13 cellular contexts compared by ENCODE assay signal in the genomic region with DNA sequence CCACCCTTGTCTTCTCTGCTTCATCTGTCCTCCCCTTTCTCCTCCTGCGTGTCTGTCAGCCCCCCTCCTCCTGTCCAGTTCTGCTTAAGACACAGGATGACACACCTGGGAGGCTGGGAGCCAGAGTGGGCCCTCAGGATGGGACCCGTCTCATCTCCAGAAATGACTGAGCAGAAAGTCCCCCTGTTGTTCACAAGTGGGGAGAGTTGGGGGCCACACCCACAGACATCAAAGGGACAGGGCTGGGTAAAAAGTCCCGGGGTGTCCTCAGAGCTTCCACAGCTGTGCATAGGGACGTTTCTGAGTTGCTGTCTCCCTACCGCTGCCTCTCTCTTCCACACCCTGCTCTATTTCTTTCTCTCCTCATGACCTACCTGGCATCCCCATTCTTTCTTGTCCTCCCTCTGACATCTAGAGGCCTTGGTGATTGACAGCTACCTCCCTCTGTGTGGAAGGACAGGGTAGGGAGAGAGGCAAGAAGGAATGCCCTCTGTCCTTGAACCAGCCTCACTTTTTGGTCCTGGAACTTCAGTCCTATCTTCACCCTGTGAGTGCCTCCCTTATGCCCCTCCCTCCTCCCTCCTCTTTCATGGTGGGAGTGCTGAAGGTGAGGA. TPM values are rescaled to one million over a fixed set of nuclear protein-coding genes. Genes with fewer than 3 reads are reported as not detected.
DNase-seq lines count a peak whose midpoint lies in the region; ATAC-seq, FAIRE-seq and TF ChIP-seq lines count a peak whose summit lies in the region.
"Had no signal": no experiment of that assay in that cellular context is flagged by ENCODE, and none has a peak within 500 bp of the region (broad histone marks: within the 10 kb centered on the region; RNA-seq: fewer than 3 reads in every experiment).

No MANE protein-coding gene starts in this region.

- BruUV-seq in GM12878 (replicated peaks; lab: Mats Ljungman, UMichigan) = no TSS peak

- H3K9ac ChIP-seq in GM12878 (ENCODE audit: control insufficient read depth, insufficient read depth, low read length) = peak overlapping the region; percentile 30; the same call in 1 of the 2 replicates

- no peak for TF ChIP-seq POLR2A in GM12878 (IDR thresholded peaks at IDR 0.05; ENCODE audit: low read depth, low read length)

- no peaks in the 10 kb centered on the region for H3K27me3 ChIP-seq in CD4-positive, CD25-positive, alpha-beta regulatory T cell (ENCODE audit: control insufficient read depth, insufficient read depth, low read length)
- H3K27me3 ChIP-seq in GM12878 (replicated peaks in 1 of 2; ENCODE audit: control insufficient read depth in 2 of 2, insufficient read depth in 2 of 2, low read length in 1 of 2) (no peaks in the 10 kb centered on the region; a peak in 1 of 4 replicates), BE2C (no peaks in the 10 kb centered on the region)

- no peaks in the 10 kb centered on the region for H3K9me3 Mint-ChIP-seq in CD4-positive, CD25-positive, alpha-beta regulatory T cell

- H3K4me2 ChIP-seq in GM12878 (ENCODE audit: control insufficient read depth, insufficient read depth) = peak overlapping the region; percentile 90

- ATAC-seq in CD4-positive, CD25-positive, alpha-beta regulatory T cell (ENCODE audit: low read depth in 2 of 2) = peak; percentile 33 to 50
- peak; percentile 64 for ATAC-seq in GM19025 (IDR thresholded peaks at IDR 0.05; ENCODE audit: low read depth, unreplicated experiment)
- peak; percentile 57 for ATAC-seq in HG03432 (IDR thresholded peaks at IDR 0.05; ENCODE audit: unreplicated experiment)
- ATAC-seq in GM12878 = peak; percentile 87
- ATAC-seq: left lung had no signal

- intact Hi-C loops in GM12878 (cut with micrococcal nuclease; ENCODE audit: unreplicated experiment) = loop anchor here (5.0 kb wide), 1 partner anchor 39 kb away; no protein-coding TSS in a partner anchor

- TF ChIP-seq CTCF in GM12878 (IDR thresholded peaks at IDR 0.05 in 2 of 3, conservative IDR thresholded peaks at IDR 0.05 in 1 of 3; ENCODE audit: control insufficient read depth in 2 of 3, extremely low read depth in 1 of 3, insufficient read depth in 1 of 3, low read depth in 3 of 3, low read length in 3 of 3) (0 out of 6 replicates have a peak, but pooled peaks of 1 of the 3 experiments have one; percentile 5), BE2C (IDR thresholded peaks at IDR 0.05; ENCODE audit: low read depth, low read length) (no peak)

- H3K36me3 Mint-ChIP-seq in CD4-positive, CD25-positive, alpha-beta regulatory T cell = no peaks in the 10 kb centered on the region

- FAIRE-seq in GM12878 (lab: Jason Lieb, UNC) = peak; percentile 71
- FAIRE-seq: endometrium had no signal

- H3K9me3 ChIP-seq in CD4-positive, CD25-positive, alpha-beta regulatory T cell (ENCODE audit: control insufficient read depth in 2 of 2, low read length in 2 of 2) = no peaks in the 10 kb centered on the region
- no peaks in the 10 kb centered on the region for H3K9me3 ChIP-seq in GM12878 (replicated peaks; ENCODE audit: control insufficient read depth, insufficient read depth, low read length)
- no peaks in the 10 kb centered on the region for H3K9me3 ChIP-seq in BE2C
- H3K9me3 ChIP-seq: left lung had no signal

- 4% methylated on average over 5 of the region's 5 CpGs for WGBS in GM12878 (ENCODE audit: insufficient coverage, insufficient replicate concordance, low lambda C conversion rate, missing lambda C conversion rate)

- SMC1A ChIA-PET in GM12878 (lab: Charles Lee; ENCODE audit: uncharacterized antibody, unreplicated experiment) = interaction anchor here (0.6 to 6.8 kb wide), 10 partner anchors 19 to 226 kb away, joined by 3 to 123 read pairs (median 6); a partner anchor contains a TSS

- RAD21 ChIA-PET in GM12878 (lab: Charles Lee; ENCODE audit: unreplicated experiment) = interaction anchor here (1.0 to 6.1 kb wide), 7 partner anchors 19 to 109 kb away, joined by 3 to 113 read pairs (median 10); a partner anchor contains a TSS

- H3K4me1 Mint-ChIP-seq in CD4-positive, CD25-positive, alpha-beta regulatory T cell = peaks cover 7 to 42% (median 15%) of the 10 kb centered on the region in 4 donors

- CTCF ChIA-PET in GM12878 (lab: Yijun Ruan, JAX) = interaction anchor here (0.6 to 6.9 kb wide), 14 partner anchors 10 to 771 kb away, joined by 3 to 248 read pairs (median 22); a partner anchor contains a TSS

- H3K27ac Mint-ChIP-seq in CD4-positive, CD25-positive, alpha-beta regulatory T cell = peak overlapping the region in 2 of 3 donors; percentile 86 to 90

- peak in 1 of 2 experiments; percentile 21; a peak in 2 of 4 replicates for TF ChIP-seq EP300 in GM12878 (IDR thresholded peaks at IDR 0.05; ENCODE audit: borderline replicate concordance in 1 of 2, control insufficient read depth in 1 of 2, low read depth in 2 of 2, low read length in 2 of 2)

- no peak for TF ChIP-seq RAD21 in GM12878 (IDR thresholded peaks at IDR 0.05; ENCODE audit: insufficient read depth, low read depth, low read length)

- peak overlapping the region; percentile 65 for H3K27ac ChIP-seq in CD4-positive, CD25-positive, alpha-beta regulatory T cell (ENCODE audit: insufficient read depth, low read length, poor library complexity, severe bottlenecking)
- H3K27ac ChIP-seq in GM12878 (ENCODE audit: control insufficient read depth, insufficient read depth) = peak overlapping the region; percentile 35
- H3K27ac ChIP-seq: brain microvascular endothelial cell, left lung had no signal

- H4K20me1 ChIP-seq in GM12878 (ENCODE audit: control insufficient read depth, insufficient read depth) = 0 out of 2 replicates have a peak, but pooled peaks cover 2% of the 10 kb centered on the region

- peaks cover 22% of the 10 kb centered on the region for H3K4me1 ChIP-seq in CD4-positive, CD25-positive, alpha-beta regulatory T cell (ENCODE audit: control insufficient read depth, insufficient read depth, low read length, poor library complexity, severe bottlenecking)
- H3K4me1 ChIP-seq in GM12878 (ENCODE audit: control insufficient read depth, insufficient read depth, low read length) (peaks cover 24% of the 10 kb centered on the region), BE2C (peaks cover 10% of the 10 kb centered on the region)
- H3K4me1 ChIP-seq: left lung had no signal

- no peaks in the 10 kb centered on the region for H3K27me3 Mint-ChIP-seq in CD4-positive, CD25-positive, alpha-beta regulatory T cell

- DNase-seq in CD4-positive, CD25-positive, alpha-beta regulatory T cell = peak in 2 of 3 donors; percentile 36 to 76
- DNase-seq in GM12878 (ENCODE audit: low read depth, low spot score) = peak; percentile 55
- DNase-seq in HuH-7 (ENCODE audit: low spot score) = no peak
- DNase-seq in COLO829 (ENCODE audit: low spot score) = no peak
- no peak for DNase-seq in BE2C
- no peak for DNase-seq in G401 (ENCODE audit: low spot score)
- DNase-seq: brain microvascular endothelial cell, DND-41, left lung had no signal

- in situ Hi-C loops in GM12878 (cut with MboI) = no loop called here
- in situ Hi-C loops in G401 (cut with HindIII; ENCODE audit: low sequenced_read_pairs) = no loop called here

- H3K4me3 ChIP-seq in CD4-positive, CD25-positive, alpha-beta regulatory T cell (ENCODE audit: low read depth, low read length) = no peak overlapping the region
- H3K4me3 ChIP-seq in GM12878 (no peak overlapping the region), BE2C (ENCODE audit: low read depth, low read length) (no peak overlapping the region)
- H3K4me3 ChIP-seq: left lung had no signal

- H3K36me3 ChIP-seq in CD4-positive, CD25-positive, alpha-beta regulatory T cell (ENCODE audit: control insufficient read depth, insufficient read depth, low read length) = no peaks in the 10 kb centered on the region
- H3K36me3 ChIP-seq in GM12878 (ENCODE audit: control insufficient read depth in 2 of 2, insufficient read depth in 2 of 2, low read length in 1 of 2) (no peaks in the 10 kb centered on the region), BE2C (no peaks in the 10 kb centered on the region)
- H3K36me3 ChIP-seq: brain microvascular endothelial cell, left lung had no signal

- POLR2A ChIA-PET in GM12878 (lab: Charles Lee) = interaction anchor here (1.0 to 2.4 kb wide), 4 partner anchors 11 to 108 kb away, joined by 3 to 8 read pairs (median 3); a partner anchor contains a TSS

- H2AFZ ChIP-seq in GM12878 (ENCODE audit: control insufficient read depth, low read depth, low read length) = peak overlapping the region; percentile 41; the same call in 1 of the 2 replicates

- peak overlapping the region in 1 of 4 donors; percentile 1 for H3K4me3 Mint-ChIP-seq in CD4-positive, CD25-positive, alpha-beta regulatory T cell

- H3K79me2 ChIP-seq in GM12878 (ENCODE audit: control insufficient read depth, insufficient read depth, low read length) = no peaks in the 10 kb centered on the region

RNA-seq across cellular contexts. Expression of a gene that starts 19.5 kb away (rescaled TPM):
- total RNA-seq in CD4-positive, CD25-positive, alpha-beta regulatory T cell = 158 TPM
- 10 to 100 TPM; 27.3 to 36.4 (median 31.2) TPM for polyA plus RNA-seq in CD4-positive, CD25-positive, alpha-beta regulatory T cell
- total RNA-seq in GM12878 (2013; cell fraction: nucleolus; rRNA removed) = 22.4 and 23.9 TPM in 2 replicates
- total RNA-seq in GM12878 (2014; rRNA removed) (9.9 and 11.4 TPM in 2 replicates), GM12878 (2014; rRNA removed; fragmentation: Illumina TruSeq; extraction: Trizol) (4.6 and 5.4 TPM in 2 replicates), GM12878 (2021) (15.9 and 17.4 TPM in 2 replicates)
- polyA plus RNA-seq in GM12878 (2011; ENCODE audit: low read depth) = 1.8 TPM
- polyA plus RNA-seq in GM12878 (2011; rRNA removed) (3.7 and 9.7 TPM in 2 replicates), GM12878 (2014; fragmentation: Illumina TruSeq; extraction: Trizol) (2.2 and 4.4 TPM in 2 replicates), GM12878 (2014; fragmentation: Nextera tagmentation; extraction: Ambion mirVana) (1 to 10 TPM in 1 of 2 experiments, under 1 TPM in 1; 0.72 to 1.8 TPM), GM12878 (2014; rRNA removed) (10.7 and 11.6 TPM in 2 replicates), GM12878 (2016; fragmentation: Nextera tagmentation; extraction: Ambion mirVana) (1 to 10 TPM; 6.5 to 7.4 TPM)
- 11.4 and 13.8 TPM in 2 replicates for polyA plus RNA-seq in GM12878 (2011; cell fraction: cytosol; rRNA removed)
- polyA plus RNA-seq in GM12878 (2011; cell fraction: nucleus; rRNA removed) = 23.0 and 23.7 TPM in 2 replicates
- polyA plus RNA-seq in GM12878 (2012) = 3.4 and 5.8 TPM in 2 replicates
- polyA minus RNA-seq in GM12878 (2011; rRNA and poly(A)+ RNA removed) = 8.1 and 15.6 TPM in 2 replicates
- polyA minus RNA-seq in GM12878 (2011; cell fraction: cytosol; rRNA and poly(A)+ RNA removed) = 8.7 and 12.3 TPM in 2 replicates
- 19.2 and 32.7 TPM in 2 replicates for polyA minus RNA-seq in GM12878 (2011; cell fraction: nucleus; rRNA and poly(A)+ RNA removed)
- polyA plus RNA-seq in BE2C (2012; ENCODE audit: insufficient read depth, insufficient read length, low read depth) = not detected
- 1.8 and 2.4 TPM in 2 replicates for total RNA-seq in G401 (2014; rRNA removed; shearing (Covaris generic))
- total RNA-seq: skeletal muscle tissue had no signal

RNA-seq across cellular contexts. Expression of a gene that starts 22.8 kb away (rescaled TPM):
- 0.07 TPM for total RNA-seq in CD4-positive, CD25-positive, alpha-beta regulatory T cell
- not detected for polyA plus RNA-seq in CD4-positive, CD25-positive, alpha-beta regulatory T cell
- not detected in 2 replicates for total RNA-seq in GM12878 (2013; cell fraction: nucleolus; rRNA removed)
- total RNA-seq in GM12878 (2014; rRNA removed) (not detected in 2 replicates), GM12878 (2014; rRNA removed; fragmentation: Illumina TruSeq; extraction: Trizol) (not detected in 2 replicates), GM12878 (2021) (not detected in 2 replicates)
- polyA plus RNA-seq in GM12878 (2011; ENCODE audit: low read depth) = not detected
- polyA plus RNA-seq in GM12878 (2011; rRNA removed) (0.01 TPM in 1 of 2 replicates, not detected in the other), GM12878 (2014; fragmentation: Illumina TruSeq; extraction: Trizol) (not detected in 2 replicates), GM12878 (2014; fragmentation: Nextera tagmentation; extraction: Ambion mirVana) (not detected), GM12878 (2014; rRNA removed) (not detected in 2 replicates), GM12878 (2016; fragmentation: Nextera tagmentation; extraction: Ambion mirVana) (not detected)
- not detected in 2 replicates for polyA plus RNA-seq in GM12878 (2011; cell fraction: cytosol; rRNA removed)
- polyA plus RNA-seq in GM12878 (2011; cell fraction: nucleus; rRNA removed) = 0.10 and 0.16 TPM in 2 replicates
- polyA plus RNA-seq in GM12878 (2012) = not detected in 2 replicates
- polyA minus RNA-seq in GM12878 (2011; rRNA and poly(A)+ RNA removed) = 0.05 TPM in 1 of 2 replicates, not detected in the other
- not detected in 2 replicates for polyA minus RNA-seq in GM12878 (2011; cell fraction: cytosol; rRNA and poly(A)+ RNA removed)
- under 0.01 and 0.10 TPM in 2 replicates for polyA minus RNA-seq in GM12878 (2011; cell fraction: nucleus; rRNA and poly(A)+ RNA removed)
- polyA plus RNA-seq in BE2C (2012; ENCODE audit: insufficient read depth, insufficient read length, low read depth) = 1.6 TPM
- total RNA-seq in G401 (2014; rRNA removed; shearing (Covaris generic)) = not detected in 2 replicates
- total RNA-seq: left lung had no signal

RNA-seq across cellular contexts. Expression of a gene that starts 24.5 kb away (rescaled TPM):
- 0.91 TPM for total RNA-seq in CD4-positive, CD25-positive, alpha-beta regulatory T cell
- polyA plus RNA-seq in CD4-positive, CD25-positive, alpha-beta regulatory T cell = under 1 TPM in 3 of 4 donors, not detected in 1; 0.06 to 0.44 (median 0.10) TPM
- not detected in 2 replicates for total RNA-seq in GM12878 (2013; cell fraction: nucleolus; rRNA removed)
- total RNA-seq in GM12878 (2014; rRNA removed) (0.16 and 0.56 TPM in 2 replicates), GM12878 (2014; rRNA removed; fragmentation: Illumina TruSeq; extraction: Trizol) (not detected in 2 replicates), GM12878 (2021) (0.19 TPM in 1 of 2 replicates, not detected in the other)
- polyA plus RNA-seq in GM12878 (2011; ENCODE audit: low read depth) = not detected
- polyA plus RNA-seq in GM12878 (2011; rRNA removed) (0.07 and 0.10 TPM in 2 replicates), GM12878 (2014; fragmentation: Illumina TruSeq; extraction: Trizol) (not detected in 2 replicates), GM12878 (2014; fragmentation: Nextera tagmentation; extraction: Ambion mirVana) (not detected), GM12878 (2014; rRNA removed) (0.08 TPM in 1 of 2 replicates, not detected in the other), GM12878 (2016; fragmentation: Nextera tagmentation; extraction: Ambion mirVana) (under 1 TPM in 1 of 2 experiments, not detected in 1; 0.40 TPM)
- polyA plus RNA-seq in GM12878 (2011; cell fraction: cytosol; rRNA removed) = 0.19 and 0.20 TPM in 2 replicates
- 0.83 and 1.3 TPM in 2 replicates for polyA plus RNA-seq in GM12878 (2011; cell fraction: nucleus; rRNA removed)
- polyA plus RNA-seq in GM12878 (2012) = not detected in 2 replicates
- 0.15 and 0.22 TPM in 2 replicates for polyA minus RNA-seq in GM12878 (2011; rRNA and poly(A)+ RNA removed)
- polyA minus RNA-seq in GM12878 (2011; cell fraction: cytosol; rRNA and poly(A)+ RNA removed) = not detected in 2 replicates
- polyA minus RNA-seq in GM12878 (2011; cell fraction: nucleus; rRNA and poly(A)+ RNA removed) = 0.24 TPM in 1 of 2 replicates, not detected in the other
- polyA plus RNA-seq in BE2C (2012; ENCODE audit: insufficient read depth, insufficient read length, low read depth) = 67.7 TPM
- 0.81 and 1.2 TPM in 2 replicates for total RNA-seq in G401 (2014; rRNA removed; shearing (Covaris generic))

RNA-seq across cellular contexts. Expression of a gene that starts 57.4 kb away (rescaled TPM):
- total RNA-seq in CD4-positive, CD25-positive, alpha-beta regulatory T cell = 1.3 TPM
- polyA plus RNA-seq in CD4-positive, CD25-positive, alpha-beta regulatory T cell = not detected
- total RNA-seq in GM12878 (2013; cell fraction: nucleolus; rRNA removed) = not detected in 2 replicates
- total RNA-seq in GM12878 (2014; rRNA removed) = under 0.01 TPM in 1 of 2 replicates, not detected in the other
- not detected in 2 replicates for total RNA-seq in GM12878 (2014; rRNA removed; fragmentation: Illumina TruSeq; extraction: Trizol)
- not detected in 2 replicates for total RNA-seq in GM12878 (2021)
- polyA plus RNA-seq in GM12878 (2011; ENCODE audit: low read depth) = not detected
- not detected in 2 replicates for polyA plus RNA-seq in GM12878 (2011; rRNA removed)
- polyA plus RNA-seq in GM12878 (2011; cell fraction: cytosol; rRNA removed) = 0.02 TPM in 1 of 2 replicates, not detected in the other
- 0.06 and 0.09 TPM in 2 replicates for polyA plus RNA-seq in GM12878 (2011; cell fraction: nucleus; rRNA removed)
- polyA plus RNA-seq in GM12878 (2012) = 0.04 and 0.05 TPM in 2 replicates
- polyA plus RNA-seq in GM12878 (2014; fragmentation: Illumina TruSeq; extraction: Trizol) = not detected in 2 replicates
- polyA plus RNA-seq in GM12878 (2014; fragmentation: Nextera tagmentation; extraction: Ambion mirVana) = not detected
- not detected in 2 replicates for polyA plus RNA-seq in GM12878 (2014; rRNA removed)
- polyA plus RNA-seq in GM12878 (2016; fragmentation: Nextera tagmentation; extraction: Ambion mirVana) = not detected
- polyA minus RNA-seq in GM12878 (2011; rRNA and poly(A)+ RNA removed) = not detected in 2 replicates
- polyA minus RNA-seq in GM12878 (2011; cell fraction: cytosol; rRNA and poly(A)+ RNA removed) = not detected in 2 replicates
- not detected in 2 replicates for polyA minus RNA-seq in GM12878 (2011; cell fraction: nucleus; rRNA and poly(A)+ RNA removed)
- polyA plus RNA-seq in BE2C (2012; ENCODE audit: insufficient read depth, insufficient read length, low read depth) = 27.0 TPM
- total RNA-seq in G401 (2014; rRNA removed; shearing (Covaris generic)) = 6.6 and 7.1 TPM in 2 replicates

Comparison
In these comparisons a context has a peak if more than half of its experiments do, and no peak if none do; other contexts are left out.
1. DNase-seq: peak in CD4-positive, CD25-positive, alpha-beta regulatory T cell (2 of 3) and GM12878 (single experiment); none in HuH-7 (single experiment), COLO829 (single experiment), BE2C (single experiment) and G401 (single experiment).
2. Peak in every context shown above with its lines, with median percentiles within 50 percentile points of each other: ATAC-seq.